In genomic region chr16:85320677-85321385, GRCh38 we compare ENCODE assay signal across 16 cellular contexts.
DNase-seq lines count a peak whose midpoint lies in the region; ATAC-seq and TF ChIP-seq lines count a peak whose summit lies in the region.
"Had no signal": no experiment of that assay in that cellular context is flagged by ENCODE, and none has a peak within 500 bp of the region (broad histone marks: within the 10 kb centered on the region; RNA-seq: fewer than 3 reads in every experiment).

No MANE protein-coding gene starts in this region.

- H3K4me3 Mint-ChIP-seq in HFFc6 = peak overlapping the region; percentile 69; the same call in 1 of the 2 replicates
- no peak overlapping the region for H3K4me3 Mint-ChIP-seq in stimulated activated naive CD8-positive, alpha-beta T cell treated with anti-CD3 and anti-CD28 coated beads, Interleukin-15, amount 100 ng/mL, for 72 hours
- H3K4me3 Mint-ChIP-seq: T-helper 1 cell treated with Interleukin-12 subunit alpha and Interleukin-12 subunit beta and Interleukin-4 antibody, amounts not matched to agents 30 μg/mL and 1 μg/mL, for 36 hours had no signal

- peaks cover 8% of the 10 kb centered on the region for H3K79me2 ChIP-seq in smooth muscle cell (ENCODE audit: low read depth)

- no peak for TF ChIP-seq CTCF in A673 (conservative IDR thresholded peaks at IDR 0.05; ENCODE audit: low read depth, low read length)
- no peak for TF ChIP-seq CTCF in HFFc6 (IDR thresholded peaks at IDR 0.05)
- TF ChIP-seq CTCF in gastroesophageal sphincter (IDR thresholded peaks at IDR 0.05) = no peak
- no peak for TF ChIP-seq CTCF in smooth muscle cell (IDR thresholded peaks at IDR 0.05; ENCODE audit: borderline replicate concordance, insufficient read depth, poor library complexity, severe bottlenecking)

- H3K36me3 ChIP-seq in A673 (ENCODE audit: insufficient read depth, low read length, poor library complexity, severe bottlenecking) (no peaks in the 10 kb centered on the region), gastroesophageal sphincter (no peaks in the 10 kb centered on the region), skeletal muscle satellite cell (ENCODE audit: insufficient read depth, low read length) (no peaks in the 10 kb centered on the region), smooth muscle cell (ENCODE audit: low read depth) (no peaks in the 10 kb centered on the region)

- H3F3A ChIP-seq in smooth muscle cell (ENCODE audit: low read depth) = no peaks in the 10 kb centered on the region

- CTCF ChIA-PET in A673 (lab: Charles Lee) = no interaction called here

- 82 to 95% methylated on average over 7 of the region's 11 CpGs for WGBS in gastroesophageal sphincter (ENCODE audit: low coverage in 1 of 2), 2 donors
- WGBS in smooth muscle cell (ENCODE audit: low lambda C conversion rate) = 94% methylated on average over 11 of the region's 11 CpGs

- intact Hi-C loops in A673 (cut with micrococcal nuclease; ENCODE audit: unreplicated experiment) = no loop called here

- no peaks in the 10 kb centered on the region for H3K36me3 Mint-ChIP-seq in HFFc6 (ENCODE audit: low read depth)

- H3K9me3 Mint-ChIP-seq in HFFc6 = no peaks in the 10 kb centered on the region; the same call in 1 of the 2 replicates
- no peaks in the 10 kb centered on the region for H3K9me3 Mint-ChIP-seq in stimulated activated naive CD8-positive, alpha-beta T cell treated with anti-CD3 and anti-CD28 coated beads, Interleukin-15, amount 100 ng/mL, for 72 hours
- H3K9me3 Mint-ChIP-seq: T-helper 1 cell treated with Interleukin-12 subunit alpha and Interleukin-12 subunit beta and Interleukin-4 antibody, amounts not matched to agents 30 μg/mL and 1 μg/mL, for 36 hours had no signal

- H3K27me3 ChIP-seq in A673 (replicated peaks; ENCODE audit: insufficient read depth, low read depth, low read length, poor library complexity) = no peaks in the 10 kb centered on the region
- no peaks in the 10 kb centered on the region for H3K27me3 ChIP-seq in gastroesophageal sphincter
- no peaks in the 10 kb centered on the region for H3K27me3 ChIP-seq in skeletal muscle satellite cell (ENCODE audit: control insufficient read depth, insufficient read depth, low read length)
- no peaks in the 10 kb centered on the region for H3K27me3 ChIP-seq in smooth muscle cell (ENCODE audit: low read depth)

- H3K4me1 Mint-ChIP-seq in HFFc6 (ENCODE audit: low read depth) = peaks cover 40% of the 10 kb centered on the region
- peaks cover 8% of the 10 kb centered on the region for H3K4me1 Mint-ChIP-seq in stimulated activated naive CD8-positive, alpha-beta T cell treated with anti-CD3 and anti-CD28 coated beads, Interleukin-15, amount 100 ng/mL, for 72 hours

- H3K4me3 ChIP-seq in A673 (ENCODE audit: low read depth, low read length, poor library complexity, severe bottlenecking) (no peak overlapping the region), gastroesophageal sphincter (no peak overlapping the region), skeletal muscle satellite cell (ENCODE audit: low read length) (no peak overlapping the region), smooth muscle cell (no peak overlapping the region)

- peak overlapping the region; percentile 91 for H3K27ac Mint-ChIP-seq in HFFc6
- H3K27ac Mint-ChIP-seq in stimulated activated naive CD8-positive, alpha-beta T cell treated with anti-CD3 and anti-CD28 coated beads, Interleukin-15, amount 100 ng/mL, for 72 hours = peak overlapping the region in 1 of 2 donors; percentile 31
- H3K27ac Mint-ChIP-seq: T-helper 1 cell treated with Interleukin-12 subunit alpha and Interleukin-12 subunit beta and Interleukin-4 antibody, amounts not matched to agents 30 μg/mL and 1 μg/mL, for 36 hours had no signal

- no peak overlapping the region for H2AFZ ChIP-seq in smooth muscle cell (ENCODE audit: low read depth)

- H3K27me3 Mint-ChIP-seq in HFFc6 (ENCODE audit: insufficient read depth) = peaks cover 8% of the 10 kb centered on the region; the same call in 1 of the 2 replicates
- no peaks in the 10 kb centered on the region for H3K27me3 Mint-ChIP-seq in stimulated activated naive CD8-positive, alpha-beta T cell treated with anti-CD3 and anti-CD28 coated beads, Interleukin-15, amount 100 ng/mL, for 72 hours

- H4K20me1 ChIP-seq in smooth muscle cell (ENCODE audit: low read depth) = peaks cover 94% of the 10 kb centered on the region

- H3K9me3 ChIP-seq in A673 (ENCODE audit: low read depth, low read length, poor library complexity, severe bottlenecking) = no peaks in the 10 kb centered on the region
- H3K9me3 ChIP-seq in gastroesophageal sphincter = no peaks in the 10 kb centered on the region
- H3K9me3 ChIP-seq in skeletal muscle satellite cell (replicated peaks; ENCODE audit: low read length) = no peaks in the 10 kb centered on the region
- H3K9me3 ChIP-seq in smooth muscle cell (replicated peaks; ENCODE audit: low read depth) = no peaks in the 10 kb centered on the region

- no peak for TF ChIP-seq POLR2A in gastroesophageal sphincter (IDR thresholded peaks at IDR 0.05)

- H3K4me1 ChIP-seq in A673 (ENCODE audit: insufficient read depth, low read length, poor library complexity, severe bottlenecking) (peaks cover 8% of the 10 kb centered on the region), gastroesophageal sphincter (peaks cover 5 to 68% (median 30%) of the 10 kb centered on the region in 3 donors), skeletal muscle satellite cell (ENCODE audit: control insufficient read depth, insufficient read depth, low read length) (peaks cover 28% of the 10 kb centered on the region), smooth muscle cell (ENCODE audit: low read depth) (no peaks in the 10 kb centered on the region)

- peak overlapping the region; percentile 2 for H3K9ac ChIP-seq in skeletal muscle satellite cell (ENCODE audit: low read depth, low read length)
- H3K9ac ChIP-seq in smooth muscle cell (ENCODE audit: low read depth) = no peak overlapping the region

- no peak for TF ChIP-seq EP300 in gastroesophageal sphincter (IDR thresholded peaks at IDR 0.05)

- POLR2A ChIA-PET in A673 (lab: Charles Lee; ENCODE audit: low non-redundant PET) = no interaction called here

- no peak for ATAC-seq in gastroesophageal sphincter
- ATAC-seq in stimulated activated naive CD8-positive, alpha-beta T cell treated with anti-CD3 and anti-CD28 coated beads, Interleukin-15, amount 100 ng/mL, for 72 hours = no peak
- ATAC-seq in HG02678 (IDR thresholded peaks at IDR 0.05; ENCODE audit: unreplicated experiment) = no peak

- H3K4me2 ChIP-seq in skeletal muscle satellite cell (ENCODE audit: low read length) = no peak overlapping the region
- H3K4me2 ChIP-seq in smooth muscle cell = no peak overlapping the region

- BruUV-seq in A673 (replicated peaks; lab: Mats Ljungman, UMichigan) = no TSS peak

- no peak for DNase-seq in A673 (ENCODE audit: low spot score)
- DNase-seq in HFFc6 = no peak
- DNase-seq in smooth muscle cell (lab: John Stamatoyannopoulos, UW; ENCODE audit: unreplicated experiment) = no peak
- no peak for DNase-seq in stimulated activated naive CD8-positive, alpha-beta T cell treated with anti-CD3 and anti-CD28 coated beads, Interleukin-15, amount 100 ng/mL, for 72 hours
- DNase-seq in globus pallidus (ENCODE audit: low spot score) = no peak
- DNase-seq: activated CD8-positive, alpha-beta memory T cell treated with anti-CD3 and anti-CD28 coated beads, Interleukin-2, amount 50 U/mL, for 4 hours; activated naive CD4-positive, alpha-beta T cell; DMS 273 treated with DMSO at 0.1 percent for 48 hours; effector CD4-positive, alpha-beta T cell; NCI-H1092; NCI-H82; stimulated activated CD4-positive, alpha-beta T cell treated with anti-CD3 and anti-CD28 coated beads, Interleukin-4, amount 100 ng/mL, for 24 hours had no signal

- H3K27ac ChIP-seq in A673 (ENCODE audit: low read depth, low read length, poor library complexity, severe bottlenecking) = peak overlapping the region; percentile 2
- H3K27ac ChIP-seq in gastroesophageal sphincter = peak overlapping the region; percentile 61 to 87 (median 82)
- no peak overlapping the region for H3K27ac ChIP-seq in smooth muscle cell (ENCODE audit: low read depth)
